In genomic region chr16:87127766-87128147, GRCh38 we compare ENCODE assay signal across 15 cellular contexts.
"Had no signal": no experiment of that assay in that cellular context is flagged by ENCODE, and none has a peak within 500 bp of the region (broad histone marks: within the 10 kb centered on the region; RNA-seq: fewer than 3 reads in every experiment).

No MANE protein-coding gene starts in this region.

- DNase-seq: activated B cell treated with CpG ODN at 0.5 μM for 24 hours; activated CD4-positive, alpha-beta T cell treated with anti-CD3 and anti-CD28 coated beads, Interleukin-2, amount 10 ng/mL, durations not matched to agents 24 days and 14 days; activated T-cell treated with anti-CD3 and anti-CD28 coated beads, Interleukin-2, amount 50 U/mL, for 1 hour; anterior cingulate cortex; effector memory CD8-positive, alpha-beta T cell; gastrocnemius medialis; retina; SHP77 treated with DMSO at 0.1 percent for 48 hours; small intestine; stimulated activated naive B cell treated with anti-CD40 and anti-IgM and Interleukin-4, amounts not matched to agents 10 μg/mL and 1 μg/mL and 100 μg/mL, for 72 hours; T-helper 2 cell had no signal

- H3K4me1 Mint-ChIP-seq: activated B cell treated with CpG ODN at 0.5 μM for 24 hours; activated CD4-positive, alpha-beta T cell treated with anti-CD3 and anti-CD28 coated beads, Interleukin-2, amount 10 ng/mL, durations not matched to agents 24 days and 14 days; stimulated activated naive B cell treated with anti-CD40 and anti-IgM and Interleukin-4, amounts not matched to agents 10 μg/mL and 1 μg/mL and 100 μg/mL, for 72 hours had no signal

- FAIRE-seq: small intestine, TTC549 had no signal

- H3K79me2 ChIP-seq: parathyroid adenoma had no signal

- H3K27ac Mint-ChIP-seq: activated B cell treated with CpG ODN at 0.5 μM for 24 hours; activated CD4-positive, alpha-beta T cell treated with anti-CD3 and anti-CD28 coated beads, Interleukin-2, amount 10 ng/mL, durations not matched to agents 24 days and 14 days; activated naive CD4-positive, alpha-beta T cell treated with anti-CD3 and anti-CD28 coated beads, Interleukin-2, amount 50 U/mL, for 72 hours; effector memory CD8-positive, alpha-beta T cell; stimulated activated naive B cell treated with anti-CD40 and anti-IgM and Interleukin-4, amounts not matched to agents 10 μg/mL and 1 μg/mL and 100 μg/mL, for 72 hours had no signal

- H3K4me1 ChIP-seq: gastrocnemius medialis, parathyroid adenoma had no signal

- H3K4me3 Mint-ChIP-seq: activated B cell treated with CpG ODN at 0.5 μM for 24 hours; activated CD4-positive, alpha-beta T cell treated with anti-CD3 and anti-CD28 coated beads, Interleukin-2, amount 10 ng/mL, durations not matched to agents 24 days and 14 days; effector memory CD8-positive, alpha-beta T cell; stimulated activated naive B cell treated with anti-CD40 and anti-IgM and Interleukin-4, amounts not matched to agents 10 μg/mL and 1 μg/mL and 100 μg/mL, for 72 hours had no signal

- H3K4me3 ChIP-seq: gastrocnemius medialis had no signal

- H3K27ac ChIP-seq: epithelial cell of prostate, parathyroid adenoma had no signal

- H3K27me3 Mint-ChIP-seq: activated B cell treated with CpG ODN at 0.5 μM for 24 hours; activated CD4-positive, alpha-beta T cell treated with anti-CD3 and anti-CD28 coated beads, Interleukin-2, amount 10 ng/mL, durations not matched to agents 24 days and 14 days; effector memory CD8-positive, alpha-beta T cell; stimulated activated naive B cell treated with anti-CD40 and anti-IgM and Interleukin-4, amounts not matched to agents 10 μg/mL and 1 μg/mL and 100 μg/mL, for 72 hours had no signal

- H3K36me3 ChIP-seq: gastrocnemius medialis had no signal

- ATAC-seq: activated naive CD4-positive, alpha-beta T cell treated with anti-CD3 and anti-CD28 coated beads, Interleukin-2, amount 50 U/mL, for 72 hours; effector memory CD8-positive, alpha-beta T cell; gastrocnemius medialis; stimulated activated naive B cell treated with anti-CD40 and anti-IgM and Interleukin-4, amounts not matched to agents 10 μg/mL and 1 μg/mL and 100 μg/mL, for 72 hours had no signal

- H3K9me3 ChIP-seq: gastrocnemius medialis had no signal

- H2AFZ ChIP-seq: parathyroid adenoma had no signal
